In genomic region chr15:66895794-66896453, GRCh38 we compare ENCODE assay signal across 24 cellular contexts.
DNase-seq lines count a peak whose midpoint lies in the region; ATAC-seq and TF ChIP-seq lines count a peak whose summit lies in the region.
"Had no signal": no experiment of that assay in that cellular context is flagged by ENCODE, and none has a peak within 500 bp of the region (broad histone marks: within the 10 kb centered on the region; RNA-seq: fewer than 3 reads in every experiment).

No MANE protein-coding gene starts in this region.

- H3K27me3 ChIP-seq in Panc1 (ENCODE audit: control insufficient read depth, insufficient read depth, low read length) (no peaks in the 10 kb centered on the region), endodermal cell (ENCODE audit: control insufficient read depth, insufficient read depth, low read length, poor library complexity, severe bottlenecking) (no peaks in the 10 kb centered on the region), testis (no peaks in the 10 kb centered on the region), GM23338 (ENCODE audit: insufficient read depth) (no peaks in the 10 kb centered on the region)
- H3K27me3 ChIP-seq: BLaER1 had no signal

- intact Hi-C loops in Panc1 (cut with micrococcal nuclease; ENCODE audit: unreplicated experiment) (no loop called here), testis (cut with DNase I; ENCODE audit: low total_unique reads) (no loop called here)

- in situ Hi-C loops in Panc1 (cut with HindIII; ENCODE audit: low pct_unique_long_range_greater_than_20kb, low sequenced_read_pairs), result no loop called here

- H3K36me3 Mint-ChIP-seq in activated CD4-positive, alpha-beta T cell treated with anti-CD3 and anti-CD28 coated beads, Interleukin-2, amount 10 ng/mL, durations not matched to agents 7 days and 5 days (ENCODE audit: low read depth), result no peaks in the 10 kb centered on the region
- peaks cover 4% of the 10 kb centered on the region for H3K36me3 Mint-ChIP-seq in endodermal cell (ENCODE audit: low read depth)
- no peaks in the 10 kb centered on the region for H3K36me3 Mint-ChIP-seq in GM23338 (ENCODE audit: low read depth)

- peak overlapping the region; percentile 15 for H3K27ac Mint-ChIP-seq in activated CD4-positive, alpha-beta T cell treated with anti-CD3 and anti-CD28 coated beads, Interleukin-2, amount 10 ng/mL, durations not matched to agents 7 days and 5 days
- H3K27ac Mint-ChIP-seq in endodermal cell (no peak overlapping the region), GM23338 (no peak overlapping the region)
- H3K27ac Mint-ChIP-seq: CD4-positive, alpha-beta T cell; IgD-negative memory B cell had no signal

- H3K4me3 Mint-ChIP-seq in activated CD4-positive, alpha-beta T cell treated with anti-CD3 and anti-CD28 coated beads, Interleukin-2, amount 10 ng/mL, durations not matched to agents 7 days and 5 days, result no peak overlapping the region
- H3K4me3 Mint-ChIP-seq in endodermal cell (no peak overlapping the region), GM23338 (no peak overlapping the region)
- H3K4me3 Mint-ChIP-seq: CD4-positive, alpha-beta T cell; IgD-negative memory B cell had no signal

- no peaks in the 10 kb centered on the region for H4K20me1 ChIP-seq in GM23338 (replicated peaks; ENCODE audit: insufficient read depth)
- H4K20me1 ChIP-seq: BLaER1 had no signal

- no peak for ATAC-seq in Panc1
- ATAC-seq in GM23338, result no peak

- WGBS in endodermal cell (ENCODE audit: insufficient coverage in 1 of 2, insufficient read length in 1 of 2), 2 experiments, result 95 to 97% methylated on average over 8 to 9 of the region's 9 CpGs
- 92 to 95% methylated on average over 9 of the region's 9 CpGs for WGBS in testis, 2 donors

- no peak for DNase-seq in activated CD4-positive, alpha-beta T cell treated with anti-CD3 and anti-CD28 coated beads, Interleukin-2, amount 10 ng/mL, durations not matched to agents 7 days and 5 days
- no peak for DNase-seq in activated CD4-positive, alpha-beta T cell treated with anti-CD3 and anti-CD28 coated beads for 1 hour
- DNase-seq in Panc1 (ENCODE audit: low read depth, low spot score) (no peak), endodermal cell (peak; percentile 27), testis (peak; percentile 2), GM23338 (ENCODE audit: low spot score) (no peak), dedifferentiated amniotic fluid mesenchymal stem cell (ENCODE audit: extremely low spot score) (no peak), KG1 (lab: John Stamatoyannopoulos, UW) (no peak)
- DNase-seq: ACHN, COR-L47, DMS 273 treated with DMSO at 0.1 percent for 48 hours, DMS79 treated with DMSO at 0.1 percent for 48 hours, Kasumi-1, NCI-H1694, NCI-H2081, NCI-H2171, NCI-H446, NCI-H526, OCI-M1, Right ventricle myocardium superior had no signal

- H3K27ac ChIP-seq in Panc1 (ENCODE audit: low read length) (peak overlapping the region; percentile 88), endodermal cell (ENCODE audit: low read depth, low read length) (no peak overlapping the region), testis (no peak overlapping the region), GM23338 (ENCODE audit: low read depth) (no peak overlapping the region)
- H3K27ac ChIP-seq: 22Rv1, BLaER1 had no signal

- TF ChIP-seq CTCF in Panc1 (IDR thresholded peaks at IDR 0.05), result no peak
- TF ChIP-seq CTCF in endodermal cell (conservative IDR thresholded peaks at IDR 0.05), result no peak
- TF ChIP-seq CTCF in testis (IDR thresholded peaks at IDR 0.05), result no peak
- no peak for TF ChIP-seq CTCF in GM23338 (conservative IDR thresholded peaks at IDR 0.05; ENCODE audit: low read depth in 2 of 2)

- no peak overlapping the region for H3K4me2 ChIP-seq in GM23338
- H3K4me2 ChIP-seq: BLaER1 had no signal

- H3K9me3 Mint-ChIP-seq in activated CD4-positive, alpha-beta T cell treated with anti-CD3 and anti-CD28 coated beads, Interleukin-2, amount 10 ng/mL, durations not matched to agents 7 days and 5 days, result peaks cover 3% of the 10 kb centered on the region
- H3K9me3 Mint-ChIP-seq in endodermal cell (peaks cover 8% of the 10 kb centered on the region), GM23338 (peaks cover 6% of the 10 kb centered on the region; the same call in 2 of the 3 replicates)
- H3K9me3 Mint-ChIP-seq: CD4-positive, alpha-beta T cell; IgD-negative memory B cell had no signal

- H2AFZ ChIP-seq in GM23338, result no peak overlapping the region; the same call in 1 of the 2 replicates

- no TSS peak for BruUV-seq in Panc1 (replicated peaks; lab: Mats Ljungman, UMichigan)

- H3F3A ChIP-seq in GM23338 (replicated peaks; ENCODE audit: low read depth), result no peaks in the 10 kb centered on the region

- H3K4me1 Mint-ChIP-seq in activated CD4-positive, alpha-beta T cell treated with anti-CD3 and anti-CD28 coated beads, Interleukin-2, amount 10 ng/mL, durations not matched to agents 7 days and 5 days, result peaks cover 20% of the 10 kb centered on the region
- H3K4me1 Mint-ChIP-seq in endodermal cell (peaks cover 50% of the 10 kb centered on the region), GM23338 (peaks cover 18% of the 10 kb centered on the region)

- peaks cover 51% of the 10 kb centered on the region for H3K4me1 ChIP-seq in Panc1 (ENCODE audit: control insufficient read depth, insufficient read depth, low read length)
- H3K4me1 ChIP-seq in endodermal cell (ENCODE audit: control insufficient read depth, insufficient read depth, low read length), result peaks cover 10% of the 10 kb centered on the region
- no peaks in the 10 kb centered on the region for H3K4me1 ChIP-seq in testis
- no peaks in the 10 kb centered on the region for H3K4me1 ChIP-seq in GM23338 (ENCODE audit: insufficient read depth)

- TF ChIP-seq POLR2A in testis (IDR thresholded peaks at IDR 0.05), result no peak

- CTCF ChIA-PET in activated CD4-positive, alpha-beta T cell treated with anti-CD3 and anti-CD28 coated beads, Interleukin-2, amount 10 ng/mL, durations not matched to agents 7 days and 5 days (lab: Charles Lee), result interaction anchor here (1.3 kb wide), 1 partner anchor 12 kb away, joined by 4 read pairs; no protein-coding TSS in a partner anchor
- CTCF ChIA-PET in Panc1 (lab: Charles Lee), result interaction anchor here (0.7 kb wide), 1 partner anchor 48 kb away, joined by 5 read pairs; no protein-coding TSS in a partner anchor

- H3K9me2 ChIP-seq in GM23338 (ENCODE audit: insufficient read depth), result peaks cover 6% of the 10 kb centered on the region; the same call in 1 of the 2 replicates

- no peak overlapping the region for H3K9ac ChIP-seq in endodermal cell (ENCODE audit: extremely low read depth, low read length, poor library complexity, severe bottlenecking)
- H3K9ac ChIP-seq: BLaER1 had no signal

- POLR2A ChIA-PET in activated CD4-positive, alpha-beta T cell treated with anti-CD3 and anti-CD28 coated beads, Interleukin-2, amount 10 ng/mL, durations not matched to agents 7 days and 5 days (lab: Charles Lee), result no interaction called here
- POLR2A ChIA-PET in Panc1 (lab: Charles Lee), result interaction anchor here (1.0 kb wide), 1 partner anchor 9 kb away, joined by 3 read pairs; no protein-coding TSS in a partner anchor

- H3K9me3 ChIP-seq in Panc1 (ENCODE audit: control insufficient read depth, insufficient read depth, low read depth, low read length) (no peaks in the 10 kb centered on the region), endodermal cell (ENCODE audit: control insufficient read depth, low read length) (peaks cover 7% of the 10 kb centered on the region), testis (no peaks in the 10 kb centered on the region)
- H3K9me3 ChIP-seq: BLaER1 had no signal

- peaks cover 20% of the 10 kb centered on the region for H3K27me3 Mint-ChIP-seq in activated CD4-positive, alpha-beta T cell treated with anti-CD3 and anti-CD28 coated beads, Interleukin-2, amount 10 ng/mL, durations not matched to agents 7 days and 5 days
- H3K27me3 Mint-ChIP-seq in endodermal cell (ENCODE audit: insufficient read depth) (peaks cover 1% of the 10 kb centered on the region), GM23338 (ENCODE audit: insufficient read depth, low read depth, poor library complexity) (peaks cover 2% of the 10 kb centered on the region)

- H3K4me3 ChIP-seq in Panc1 (ENCODE audit: low read depth in 2 of 2, low read length in 2 of 2) (no peak overlapping the region), endodermal cell (ENCODE audit: low read length) (no peak overlapping the region), testis (no peak overlapping the region), GM23338 (no peak overlapping the region)
- H3K4me3 ChIP-seq: BLaER1 had no signal

- H3K36me3 ChIP-seq in Panc1 (ENCODE audit: control insufficient read depth, insufficient read depth, low read length) (no peaks in the 10 kb centered on the region), endodermal cell (ENCODE audit: control insufficient read depth, insufficient read depth, low read length) (no peaks in the 10 kb centered on the region), testis (ENCODE audit: low read depth, missing control alignments) (no peaks in the 10 kb centered on the region), GM23338 (ENCODE audit: insufficient read depth) (no peaks in the 10 kb centered on the region)
- H3K36me3 ChIP-seq: BLaER1 had no signal

- no peaks in the 10 kb centered on the region for H3K79me2 ChIP-seq in GM23338 (replicated peaks; ENCODE audit: insufficient read depth)

TF ChIP-seq in GM23338, 12 proteins besides CTCF, POLR2A, EP300 and RAD21 (continues in another document):
- TF ChIP-seq ETS1 (IDR thresholded peaks at IDR 0.05) (no peak), EZH2 (IDR thresholded peaks at IDR 0.05; ENCODE audit: low read depth, unreplicated experiment) (no peak), ZNF331 (CRISPR knock-in tag; IDR thresholded peaks at IDR 0.05; ENCODE audit: low read depth) (no peak), STAT1 (IDR thresholded peaks at IDR 0.05; ENCODE audit: unreplicated experiment) (no peak), POLR2AphosphoS5 (IDR thresholded peaks at IDR 0.05; ENCODE audit: low read depth) (no peak)

Comparison
In these comparisons a context has a peak if more than half of its experiments do, and no peak if none do; other contexts are left out.
1. DNase-seq: peak in endodermal cell (single experiment) and testis (single experiment); none in activated CD4-positive, alpha-beta T cell treated with anti-CD3 and anti-CD28 coated beads, Interleukin-2, amount 10 ng/mL, durations not matched to agents 7 days and 5 days (single experiment), activated CD4-positive, alpha-beta T cell treated with anti-CD3 and anti-CD28 coated beads for 1 hour (single experiment), Panc1 (single experiment), GM23338 (single experiment), dedifferentiated amniotic fluid mesenchymal stem cell (single experiment) and KG1 (single experiment).